Comparison of ENCODE assay signal across 1 cellular context in genomic region chr20:18004389-18005031, GRCh38.
TF ChIP-seq lines count a peak whose summit lies in the region.

No MANE protein-coding gene starts in this region.

TF ChIP-seq in GM23338, 12 proteins besides CTCF, POLR2A, EP300 and RAD21:
- TF ChIP-seq JUNB (IDR thresholded peaks at IDR 0.05; ENCODE audit: unreplicated experiment), result no peak
- no peak for TF ChIP-seq ZNF114 (CRISPR knock-in tag; IDR thresholded peaks at IDR 0.05)
- TF ChIP-seq REST (IDR thresholded peaks at IDR 0.05; ENCODE audit: unreplicated experiment), result no peak
- TF ChIP-seq POLR2AphosphoS5 (IDR thresholded peaks at IDR 0.05; ENCODE audit: low read depth), result no peak
- no peak for TF ChIP-seq ETS1 (IDR thresholded peaks at IDR 0.05)
- no peak for TF ChIP-seq STAT1 (IDR thresholded peaks at IDR 0.05; ENCODE audit: unreplicated experiment)
- no peak for TF ChIP-seq ZNF462 (CRISPR knock-in tag; IDR thresholded peaks at IDR 0.05)
- no peak for TF ChIP-seq CREB1 (CRISPR knock-in tag; IDR thresholded peaks at IDR 0.05; ENCODE audit: low read depth)
- TF ChIP-seq EZH2 (IDR thresholded peaks at IDR 0.05; ENCODE audit: low read depth, unreplicated experiment), result no peak
- no peak for TF ChIP-seq EZH2phosphoT487 (IDR thresholded peaks at IDR 0.05; ENCODE audit: unreplicated experiment)
